In genomic region chr20:23244207-23244915, GRCh38 we compare ENCODE assay signal across 16 cellular contexts.
DNase-seq lines count a peak whose midpoint lies in the region; ATAC-seq, FAIRE-seq and TF ChIP-seq lines count a peak whose summit lies in the region.
"Had no signal": no experiment of that assay in that cellular context is flagged by ENCODE, and none has a peak within 500 bp of the region (broad histone marks: within the 10 kb centered on the region; RNA-seq: fewer than 3 reads in every experiment).

No MANE protein-coding gene starts in this region.

- no peak for TF ChIP-seq POLR2A in H54 (IDR thresholded peaks at IDR 0.05; ENCODE audit: low read depth, low read length)

- peak; percentile 42 for DNase-seq in activated effector memory CD4-positive, alpha-beta T cell treated with anti-CD3 and anti-CD28 coated beads, Interleukin-2, amount 50 U/mL, for 16 hours
- no peak for DNase-seq in activated effector memory CD4-positive, alpha-beta T cell treated with Interleukin-2 at 50 U/mL for 16 hours
- DNase-seq in fibroblast of gingiva (ENCODE audit: low read depth), result peak; percentile 47
- DNase-seq in myocyte (ENCODE audit: low read depth), result peak; percentile 61
- DNase-seq in NCI-H187 treated with DMSO at 0.1 percent for 48 hours (lab: John Stamatoyannopoulos, UW), result no peak
- DNase-seq in NCI-H2171 treated with DMSO at 0.1 percent for 48 hours (lab: John Stamatoyannopoulos, UW), result no peak
- no peak for DNase-seq in H54 (ENCODE audit: insufficient read length, low spot score)
- DNase-seq: activated CD8-positive, alpha-beta T cell treated with anti-CD3 and anti-CD28 coated beads for 36 hours; activated gamma-delta T cell treated with Interleukin-2 at 50 U/mL for 16 hours; GF-D8; mammary epithelial cell; NCI-H1930; NCI-H526 treated with DMSO at 0.1 percent for 48 hours; stimulated activated naive B cell treated with anti-CD40 and anti-IgM and Interleukin-4, amounts not matched to agents 10 μg/mL and 1 μg/mL and 100 μg/mL, for 72 hours; SW 1271 had no signal

- FAIRE-seq in H54 (lab: Jason Lieb, UNC), result no peak

- ATAC-seq in HG03025 (IDR thresholded peaks at IDR 0.05; ENCODE audit: low FRiP score, unreplicated experiment), result no peak
- ATAC-seq: activated CD8-positive, alpha-beta T cell treated with anti-CD3 and anti-CD28 coated beads for 36 hours; stimulated activated naive B cell treated with anti-CD40 and anti-IgM and Interleukin-4, amounts not matched to agents 10 μg/mL and 1 μg/mL and 100 μg/mL, for 72 hours had no signal

Comparison
In these comparisons a context has a peak if more than half of its experiments do, and no peak if none do; other contexts are left out.
1. DNase-seq: peak in activated effector memory CD4-positive, alpha-beta T cell treated with anti-CD3 and anti-CD28 coated beads, Interleukin-2, amount 50 U/mL, for 16 hours (single experiment), fibroblast of gingiva (single experiment) and myocyte (single experiment); none in activated effector memory CD4-positive, alpha-beta T cell treated with Interleukin-2 at 50 U/mL for 16 hours (single experiment), NCI-H187 treated with DMSO at 0.1 percent for 48 hours (single experiment), NCI-H2171 treated with DMSO at 0.1 percent for 48 hours (single experiment) and H54 (single experiment).